Comparison of ENCODE assay signal across 1 cellular context in the genomic region with DNA sequence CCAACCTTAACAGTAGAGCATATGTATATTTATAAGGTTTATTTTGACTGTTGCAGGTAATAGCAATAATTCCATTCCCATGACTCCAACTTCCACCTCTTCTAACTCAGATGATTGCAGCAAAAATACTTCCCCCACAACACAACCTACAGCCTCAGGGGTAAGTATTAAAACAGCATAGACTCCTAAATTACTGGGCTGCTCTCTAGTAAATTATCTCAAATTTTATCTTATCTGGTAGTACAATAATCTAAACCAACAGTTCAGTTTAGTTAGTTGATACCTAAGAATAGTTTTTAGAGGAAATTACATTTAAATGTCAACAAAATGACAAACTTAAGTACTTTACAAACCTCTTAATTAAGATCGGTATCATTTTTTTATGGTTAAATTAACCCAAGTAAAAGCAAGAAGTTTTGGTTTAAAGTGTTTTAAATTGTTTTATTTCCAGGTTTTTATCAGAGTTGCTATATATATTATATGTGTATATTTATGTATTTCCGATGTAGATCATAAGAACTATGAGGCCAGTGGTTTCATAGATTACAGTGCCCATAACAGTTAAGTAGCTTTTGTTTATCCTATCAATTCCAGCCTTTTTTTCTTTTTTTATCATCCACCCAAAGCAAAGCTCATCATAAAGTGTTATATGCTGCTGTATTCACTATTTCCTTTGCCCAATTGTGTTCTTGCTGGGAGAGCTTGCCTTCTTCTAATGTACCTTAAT.
TF ChIP-seq lines count a peak whose summit lies in the region.

No MANE protein-coding gene starts in this region.

TF ChIP-seq in endothelial cell of umbilical vein, 7 proteins besides CTCF, POLR2A, EP300 and RAD21:
- TF ChIP-seq JUN (IDR thresholded peaks at IDR 0.05; ENCODE audit: borderline replicate concordance, insufficient read depth, insufficient read length, low read depth) (no peak), GATA2 (IDR thresholded peaks at IDR 0.05; ENCODE audit: insufficient read depth, insufficient read length, low read depth, low read length) (no peak), MYC (IDR thresholded peaks at IDR 0.05; ENCODE audit: low read depth, low read length) (no peak), EZH2 (IDR thresholded peaks at IDR 0.05; ENCODE audit: borderline replicate concordance, low read depth, low read length, severe bottlenecking) (no peak), FOS (IDR thresholded peaks at IDR 0.05; ENCODE audit: borderline replicate concordance, insufficient read depth, low read length) (no peak), POLR2AphosphoS5 (IDR thresholded peaks at IDR 0.05; ENCODE audit: insufficient read depth, low read depth, low read length) (no peak)
- TF ChIP-seq, protein P1, sequence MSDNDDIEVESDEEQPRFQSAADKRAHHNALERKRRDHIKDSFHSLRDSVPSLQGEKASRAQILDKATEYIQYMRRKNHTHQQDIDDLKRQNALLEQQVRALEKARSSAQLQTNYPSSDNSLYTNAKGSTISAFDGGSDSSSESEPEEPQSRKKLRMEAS (IDR thresholded peaks at IDR 0.05; ENCODE audit: insufficient read depth, insufficient read length) = no peak
TF ChIP-seq in endothelial cell of umbilical vein: peak in this region for 0.
